In genomic region chr6:72956272-72956671, GRCh38 we compare ENCODE assay signal across 22 cellular contexts.
"Had no signal": no experiment of that assay in that cellular context is flagged by ENCODE, and none has a peak within 500 bp of the region (broad histone marks: within the 10 kb centered on the region; RNA-seq: fewer than 3 reads in every experiment).

No MANE protein-coding gene starts in this region.

- H3K36me3 Mint-ChIP-seq: immature natural killer cell; natural killer cell; stimulated activated effector memory CD8-positive, alpha-beta T cell treated with anti-CD3 and anti-CD28 coated beads, Interleukin-12 subunit alpha, Interleukin-12 subunit beta, amount 100 ng/mL, for 72 hours had no signal

- H3K4me3 Mint-ChIP-seq: immature natural killer cell; natural killer cell; neural crest cell; stimulated activated effector memory CD8-positive, alpha-beta T cell treated with anti-CD3 and anti-CD28 coated beads, Interleukin-12 subunit alpha, Interleukin-12 subunit beta, amount 100 ng/mL, for 72 hours had no signal

- H3K4me3 ChIP-seq: esophagus squamous epithelium, lower lobe of right lung, ovary, right lobe of liver, stomach, thyroid gland, vagina had no signal

- H3K9me3 ChIP-seq: esophagus squamous epithelium, lower lobe of right lung, ovary, right lobe of liver, stomach, thyroid gland, vagina had no signal

- H3K4me1 Mint-ChIP-seq: neural crest cell; stimulated activated effector memory CD8-positive, alpha-beta T cell treated with anti-CD3 and anti-CD28 coated beads, Interleukin-12 subunit alpha, Interleukin-12 subunit beta, amount 100 ng/mL, for 72 hours had no signal

- H3K9me3 Mint-ChIP-seq: immature natural killer cell; natural killer cell; neural crest cell; stimulated activated effector memory CD8-positive, alpha-beta T cell treated with anti-CD3 and anti-CD28 coated beads, Interleukin-12 subunit alpha, Interleukin-12 subunit beta, amount 100 ng/mL, for 72 hours had no signal

- ATAC-seq: left ventricle myocardium superior; lower lobe of right lung; natural killer cell; right lobe of liver; stimulated activated effector memory CD8-positive, alpha-beta T cell treated with anti-CD3 and anti-CD28 coated beads, Interleukin-12 subunit alpha, Interleukin-12 subunit beta, amount 100 ng/mL, for 72 hours had no signal

- H3K27ac Mint-ChIP-seq: natural killer cell; stimulated activated effector memory CD8-positive, alpha-beta T cell treated with anti-CD3 and anti-CD28 coated beads, Interleukin-12 subunit alpha, Interleukin-12 subunit beta, amount 100 ng/mL, for 72 hours had no signal

- DNase-seq: dermis blood vessel endothelial cell; effector memory CD4-positive, alpha-beta T cell; erythroblast; esophagus squamous epithelium; foreskin melanocyte; hypothalamus; immature natural killer cell; left ventricle myocardium superior; lower lobe of right lung; natural killer cell; ovary; right lobe of liver; stimulated activated CD4-positive, alpha-beta T cell treated with anti-CD3 and anti-CD28 coated beads, Interleukin-2, amount 100 ng/mL, for 24 hours; stimulated activated CD4-positive, alpha-beta T cell treated with anti-CD3 and anti-CD28 coated beads, Interleukin-4, amount 100 ng/mL, for 24 hours; stimulated activated naive CD4-positive, alpha-beta T cell treated with Interleukin-2 at 50 U/mL for 16 hours; stomach; trophoblast cell had no signal

- H3K36me3 ChIP-seq: esophagus squamous epithelium, lower lobe of right lung, ovary, right lobe of liver, stomach, thyroid gland, vagina had no signal

- H3K27ac ChIP-seq: esophagus squamous epithelium, lower lobe of right lung, ovary, right lobe of liver, stomach, vagina had no signal

- H3K27me3 ChIP-seq: esophagus squamous epithelium, ovary, right lobe of liver, stomach, thyroid gland, vagina had no signal

- H3K4me1 ChIP-seq: lower lobe of right lung, right lobe of liver, vagina had no signal

- FAIRE-seq: colon had no signal
